1 cellular context compared by ENCODE assay signal in genomic region chr11:10750838-10751580, GRCh38.
TF ChIP-seq lines count a peak whose summit lies in the region.

CTR9 (plus strand) TSS chr11:10751246; CDS start chr11:10751413, 167 bp downstream.

TF ChIP-seq in HepG2, 621 proteins besides CTCF, POLR2A, EP300 and RAD21 (continued from another document and continues in another):
- TF ChIP-seq CEBPZ (IDR thresholded peaks at IDR 0.05; ENCODE audit: low read length) (no peak), ELF3 (CRISPR knock-in tag; IDR thresholded peaks at IDR 0.05) (peak; percentile 74), DR1 (CRISPR knock-in tag; IDR thresholded peaks at IDR 0.05) (peak; percentile 87), ZNF124 (CRISPR knock-in tag; IDR thresholded peaks at IDR 0.05) (peak; percentile 55; the same call in 1 of the 2 replicates), ZMYM2 (CRISPR knock-in tag; IDR thresholded peaks at IDR 0.05) (no peak), ZNF451 (CRISPR knock-in tag; IDR thresholded peaks at IDR 0.05) (peak; percentile 65), REST (IDR thresholded peaks at IDR 0.05; ENCODE audit: borderline replicate concordance in 1 of 2, low read depth in 1 of 2, low read length in 2 of 2) (peak in 1 of 2 experiments; percentile 54; a peak in 1 of 4 replicates), ZNF550 (CRISPR knock-in tag; IDR thresholded peaks at IDR 0.05; ENCODE audit: borderline replicate concordance) (no peak), ZFP36L1 (CRISPR knock-in tag; IDR thresholded peaks at IDR 0.05) (peak; percentile 98), ZBTB38 (CRISPR knock-in tag; IDR thresholded peaks at IDR 0.05) (peak; percentile 76; the same call in 1 of the 2 replicates), NFYB (CRISPR knock-in tag; IDR thresholded peaks at IDR 0.05) (peak; percentile 65), ZNF234 (CRISPR knock-in tag; conservative IDR thresholded peaks at IDR 0.05) (no peak), ZNF326 (CRISPR knock-in tag; IDR thresholded peaks at IDR 0.05; ENCODE audit: borderline replicate concordance) (no peak), CEBPG (CRISPR knock-in tag; IDR thresholded peaks at IDR 0.05) (peak; percentile 86), RNF2 (conservative IDR thresholded peaks at IDR 0.05; ENCODE audit: low read depth) (peak; percentile 98), TGIF2 (CRISPR knock-in tag; IDR thresholded peaks at IDR 0.05) (peak; percentile 25; the same call in 1 of the 2 replicates), FLYWCH1 (CRISPR knock-in tag; IDR thresholded peaks at IDR 0.05) (no peak), ARNT2 (CRISPR knock-in tag; IDR thresholded peaks at IDR 0.05; ENCODE audit: low read depth) (peak; percentile 82), HNRNPLL (IDR thresholded peaks at IDR 0.05; ENCODE audit: low read depth, low read length, poor library complexity, severe bottlenecking) (peak; percentile 97), SNAPC4 (CRISPR knock-in tag; IDR thresholded peaks at IDR 0.05) (peak; percentile 93), ZNF850 (CRISPR knock-in tag; conservative IDR thresholded peaks at IDR 0.05) (no peak; the same call in none of the 2 replicates), ZMAT5 (CRISPR knock-in tag; IDR thresholded peaks at IDR 0.05; ENCODE audit: borderline replicate concordance, low read depth) (no peak), FOXO1 (CRISPR knock-in tag; IDR thresholded peaks at IDR 0.05) (no peak; the same call in 1 of the 2 replicates), BATF2 (CRISPR knock-in tag; IDR thresholded peaks at IDR 0.05) (peak; percentile 64; the same call in 1 of the 2 replicates), TFAP4 (IDR thresholded peaks at IDR 0.05; ENCODE audit: borderline replicate concordance, low read depth) (peak; percentile 82; the same call in 1 of the 2 replicates), SYNCRIP (IDR thresholded peaks at IDR 0.05; ENCODE audit: insufficient read depth, low read depth, low read length) (no peak), IRX3 (CRISPR knock-in tag; IDR thresholded peaks at IDR 0.05; ENCODE audit: borderline replicate concordance, low read depth) (0 out of 2 replicates have a peak, but pooled peaks have one; percentile 55), ZC3H4 (CRISPR knock-in tag; IDR thresholded peaks at IDR 0.05; ENCODE audit: borderline replicate concordance) (no peak), ZFP37 (CRISPR knock-in tag; IDR thresholded peaks at IDR 0.05; ENCODE audit: borderline replicate concordance) (peak; percentile 78; the same call in 1 of the 2 replicates), KDM3A (CRISPR knock-in tag; IDR thresholded peaks at IDR 0.05; ENCODE audit: low read depth) (peak; percentile 68; the same call in 1 of the 2 replicates), DMTF1 (CRISPR knock-in tag; IDR thresholded peaks at IDR 0.05) (no peak), ZBTB42 (CRISPR knock-in tag; IDR thresholded peaks at IDR 0.05) (peak; percentile 60; the same call in 1 of the 2 replicates), CHD4 (IDR thresholded peaks at IDR 0.05; ENCODE audit: borderline replicate concordance, low read length) (0 out of 2 replicates have a peak, but pooled peaks have one; percentile 14), KLF15 (CRISPR knock-in tag; IDR thresholded peaks at IDR 0.05; ENCODE audit: borderline replicate concordance) (no peak), FIP1L1 (IDR thresholded peaks at IDR 0.05; ENCODE audit: borderline replicate concordance, insufficient read depth, low read depth, low read length) (no peak), ZNF549 (CRISPR knock-in tag; IDR thresholded peaks at IDR 0.05) (0 out of 2 replicates have a peak, but pooled peaks have one; percentile 45), PRDM10 (CRISPR knock-in tag; IDR thresholded peaks at IDR 0.05; ENCODE audit: low read depth) (no peak)
